1 cellular context compared by ENCODE assay signal in the genomic region with DNA sequence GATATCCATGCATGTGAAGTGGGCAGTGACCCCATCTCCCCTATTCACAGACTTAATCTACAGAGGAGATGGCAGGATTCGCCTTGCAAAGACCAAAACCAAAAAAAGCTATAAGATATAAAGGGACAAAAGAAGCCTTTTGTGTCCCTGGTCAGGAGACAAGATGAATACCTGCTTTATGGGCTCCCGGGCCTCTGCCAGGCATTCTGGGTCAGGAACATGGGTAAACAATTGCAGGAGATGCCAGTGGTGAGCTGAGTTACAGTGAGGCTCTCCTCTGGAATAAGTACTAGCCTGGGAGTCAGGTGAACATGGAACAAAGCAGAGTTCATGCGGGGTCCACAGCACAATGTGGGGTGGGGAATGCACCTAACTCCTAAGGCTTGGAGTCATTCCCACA.
TF ChIP-seq lines count a peak whose summit lies in the region.

No MANE protein-coding gene starts in this region.

TF ChIP-seq in GM12878, 131 proteins besides CTCF, POLR2A, EP300 and RAD21:
- no peak for TF ChIP-seq KLF5 (IDR thresholded peaks at IDR 0.05; ENCODE audit: partially characterized antibody)
- TF ChIP-seq BHLHE40 (IDR thresholded peaks at IDR 0.05; ENCODE audit: borderline replicate concordance in 1 of 2, low read depth in 2 of 2, low read length in 1 of 2): no peak
- TF ChIP-seq IRF4 (IDR thresholded peaks at IDR 0.05; ENCODE audit: low read depth, low read length): no peak
- no peak for TF ChIP-seq PAX8 (IDR thresholded peaks at IDR 0.05)
- no peak for TF ChIP-seq RBBP5 (conservative IDR thresholded peaks at IDR 0.05)
- TF ChIP-seq CREM (IDR thresholded peaks at IDR 0.05; ENCODE audit: low read depth): no peak
- no peak for TF ChIP-seq RCOR1 (conservative IDR thresholded peaks at IDR 0.05; ENCODE audit: low read depth, low read length)
- no peak for TF ChIP-seq E2F8 (IDR thresholded peaks at IDR 0.05; ENCODE audit: low read depth, partially characterized antibody)
- no peak for TF ChIP-seq CHD2 (IDR thresholded peaks at IDR 0.05; ENCODE audit: borderline replicate concordance, low read depth, low read length)
- no peak for TF ChIP-seq SMAD5 (IDR thresholded peaks at IDR 0.05; ENCODE audit: low read depth)
- no peak for TF ChIP-seq MEF2A (IDR thresholded peaks at IDR 0.05; ENCODE audit: insufficient read depth, low read depth, low read length)
- TF ChIP-seq IKZF2 (IDR thresholded peaks at IDR 0.05): no peak
